25 cellular contexts compared by ENCODE assay signal in the genomic region with DNA sequence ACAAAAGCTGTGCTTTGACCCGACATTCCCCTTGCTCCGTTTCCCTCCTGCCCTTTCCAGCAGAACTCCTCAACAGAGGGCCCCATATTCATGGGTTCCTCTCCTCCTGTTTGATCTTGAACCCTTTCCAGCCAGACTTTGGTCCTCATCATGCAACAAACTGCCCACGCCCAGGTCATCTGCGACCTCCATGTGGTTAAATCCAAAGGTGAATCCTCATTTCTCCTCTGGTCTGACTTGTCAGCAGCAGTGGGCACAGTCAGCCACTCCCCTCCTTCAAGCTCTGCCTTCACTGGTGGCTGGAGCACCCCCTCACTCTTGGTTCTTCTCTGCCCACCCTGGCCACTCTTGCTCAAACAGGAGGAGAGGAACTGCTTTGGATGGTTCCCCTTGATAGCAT. TPM values are rescaled to one million over a fixed set of nuclear protein-coding genes. Genes with fewer than 3 reads are reported as not detected.
A peak's percentile ranks its signal among the peaks of the same experiment; 100 is the strongest.
DNase-seq lines count a peak whose midpoint lies in the region; ATAC-seq and TF ChIP-seq lines count a peak whose summit lies in the region.
"Had no signal": no experiment of that assay in that cellular context is flagged by ENCODE, and none has a peak within 500 bp of the region (broad histone marks: within the 10 kb centered on the region; RNA-seq: fewer than 3 reads in every experiment).

No MANE protein-coding gene starts in this region.

- peaks cover 31 to 33% of the 10 kb centered on the region in 2 donors for H3K4me1 Mint-ChIP-seq in effector memory CD8-positive, alpha-beta T cell (ENCODE audit: low read depth in 2 of 2)
- peaks cover 37% of the 10 kb centered on the region for H3K4me1 Mint-ChIP-seq in memory B cell
- H3K4me1 Mint-ChIP-seq in stimulated activated effector memory CD8-positive, alpha-beta T cell treated with anti-CD3 and anti-CD28 coated beads, Interleukin-12 subunit alpha, Interleukin-12 subunit beta, amount 100 ng/mL, for 72 hours: peaks cover 37% of the 10 kb centered on the region

- no peak for ATAC-seq in effector memory CD8-positive, alpha-beta T cell (replicated peaks)
- ATAC-seq in memory B cell (ENCODE audit: low read depth): no peak
- ATAC-seq in stimulated activated effector memory CD8-positive, alpha-beta T cell treated with anti-CD3 and anti-CD28 coated beads, Interleukin-12 subunit alpha, Interleukin-12 subunit beta, amount 100 ng/mL, for 72 hours: no peak
- ATAC-seq: GM23338; naive thymus-derived CD8-positive, alpha-beta T cell; right lobe of liver; stimulated activated naive CD8-positive, alpha-beta T cell treated with anti-CD3 and anti-CD28 coated beads, Interleukin-15, amount 100 ng/mL, for 72 hours had no signal

- no peak for TF ChIP-seq POLR2A in lower leg skin (IDR thresholded peaks at IDR 0.05)

- peaks cover 6% of the 10 kb centered on the region for H3K36me3 Mint-ChIP-seq in effector memory CD8-positive, alpha-beta T cell (ENCODE audit: insufficient read depth)
- peaks cover 12% of the 10 kb centered on the region for H3K36me3 Mint-ChIP-seq in memory B cell
- H3K36me3 Mint-ChIP-seq in stimulated activated effector memory CD8-positive, alpha-beta T cell treated with anti-CD3 and anti-CD28 coated beads, Interleukin-12 subunit alpha, Interleukin-12 subunit beta, amount 100 ng/mL, for 72 hours: peaks cover 12% of the 10 kb centered on the region

- H3K27ac Mint-ChIP-seq in effector memory CD8-positive, alpha-beta T cell: peak overlapping the region; percentile 0 to 24
- H3K27ac Mint-ChIP-seq in memory B cell: peak overlapping the region; percentile 94
- peak overlapping the region; percentile 32 for H3K27ac Mint-ChIP-seq in stimulated activated effector memory CD8-positive, alpha-beta T cell treated with anti-CD3 and anti-CD28 coated beads, Interleukin-12 subunit alpha, Interleukin-12 subunit beta, amount 100 ng/mL, for 72 hours
- H3K27ac Mint-ChIP-seq: activated T-cell treated with anti-CD3 and anti-CD28 coated beads, Interleukin-2, amount 50 U/mL, for 24 hours; GM23338 had no signal

- 94 to 96% methylated on average over 4 of the region's 4 CpGs for WGBS in lower leg skin, 2 donors

- DNase-seq in effector memory CD8-positive, alpha-beta T cell: no peak
- DNase-seq in memory B cell (ENCODE audit: low spot score in 2 of 2) (no peak), iPS-NIHi11 (ENCODE audit: low spot score) (no peak), lower leg skin (ENCODE audit: low spot score in 2 of 2) (no peak), NCI-H2107 (lab: John Stamatoyannopoulos, UW) (no peak), HPDE6-E6E7 (ENCODE audit: extremely low spot score) (no peak)
- DNase-seq in stimulated activated effector memory CD8-positive, alpha-beta T cell treated with anti-CD3 and anti-CD28 coated beads, Interleukin-12 subunit alpha, Interleukin-12 subunit beta, amount 100 ng/mL, for 72 hours (ENCODE audit: low spot score in 2 of 2): no peak
- DNase-seq: activated naive CD4-positive, alpha-beta T cell; activated T-cell treated with anti-CD3 and anti-CD28 coated beads, Interleukin-2, amount 50 U/mL, for 24 hours; DND-41; mesendoderm; MV-4-11; naive thymus-derived CD8-positive, alpha-beta T cell; NCI-H1694; NCI-H2171; NCI-H510A treated with DMSO at 0.1 percent for 48 hours; Peyer's patch; stimulated activated CD4-positive, alpha-beta T cell treated with anti-CD3 and anti-CD28 coated beads, Interleukin-15, amount 100 ng/mL, for 24 hours; stimulated activated naive CD8-positive, alpha-beta T cell treated with anti-CD3 and anti-CD28 coated beads, Interleukin-15, amount 100 ng/mL, for 72 hours; trophoblast cell had no signal

- 0 out of 2 replicates have a peak, but pooled peaks cover 2% of the 10 kb centered on the region for H3K27me3 ChIP-seq in HUES6 (ENCODE audit: control insufficient read depth, insufficient read depth, low read length)
- H3K27me3 ChIP-seq: Peyer's patch, right lobe of liver had no signal

- H3K9me3 ChIP-seq in HUES6 (ENCODE audit: control insufficient read depth, insufficient read depth, low read depth, low read length): no peaks in the 10 kb centered on the region
- H3K9me3 ChIP-seq: Peyer's patch, right lobe of liver had no signal

- H3K9ac ChIP-seq in HUES6 (ENCODE audit: low read length): peak overlapping the region; percentile 27
- H3K9ac ChIP-seq: KMS-11 had no signal

- no peaks in the 10 kb centered on the region for H3K9me3 Mint-ChIP-seq in effector memory CD8-positive, alpha-beta T cell
- no peaks in the 10 kb centered on the region for H3K9me3 Mint-ChIP-seq in memory B cell
- no peaks in the 10 kb centered on the region for H3K9me3 Mint-ChIP-seq in stimulated activated effector memory CD8-positive, alpha-beta T cell treated with anti-CD3 and anti-CD28 coated beads, Interleukin-12 subunit alpha, Interleukin-12 subunit beta, amount 100 ng/mL, for 72 hours
- H3K9me3 Mint-ChIP-seq: activated T-cell treated with anti-CD3 and anti-CD28 coated beads, Interleukin-2, amount 50 U/mL, for 24 hours; GM23338; naive thymus-derived CD8-positive, alpha-beta T cell; stimulated activated naive CD8-positive, alpha-beta T cell treated with anti-CD3 and anti-CD28 coated beads, Interleukin-15, amount 100 ng/mL, for 72 hours had no signal

- H3K4me3 Mint-ChIP-seq in effector memory CD8-positive, alpha-beta T cell: no peak overlapping the region
- peak overlapping the region; percentile 19 for H3K4me3 Mint-ChIP-seq in memory B cell
- no peak overlapping the region for H3K4me3 Mint-ChIP-seq in stimulated activated effector memory CD8-positive, alpha-beta T cell treated with anti-CD3 and anti-CD28 coated beads, Interleukin-12 subunit alpha, Interleukin-12 subunit beta, amount 100 ng/mL, for 72 hours
- H3K4me3 Mint-ChIP-seq: activated T-cell treated with anti-CD3 and anti-CD28 coated beads, Interleukin-2, amount 50 U/mL, for 24 hours; GM23338; stimulated activated naive CD8-positive, alpha-beta T cell treated with anti-CD3 and anti-CD28 coated beads, Interleukin-15, amount 100 ng/mL, for 72 hours had no signal

- H3K4me3 ChIP-seq in HUES6 (ENCODE audit: low read depth, low read length): no peak overlapping the region
- no peak overlapping the region for H3K4me3 ChIP-seq in lower leg skin (ENCODE audit: low read depth, poor library complexity, severe bottlenecking)
- H3K4me3 ChIP-seq: GM23338, Peyer's patch, right lobe of liver had no signal

- no peak overlapping the region for H3K27ac ChIP-seq in HUES6 (ENCODE audit: low read depth, low read length)
- H3K27ac ChIP-seq: KMS-11, Peyer's patch, right lobe of liver had no signal

- 0 out of 2 replicates have a peak, but pooled peaks cover 6% of the 10 kb centered on the region for H3K36me3 ChIP-seq in HUES6 (ENCODE audit: control insufficient read depth, insufficient read depth, low read length)

- no peaks in the 10 kb centered on the region for H3K27me3 Mint-ChIP-seq in effector memory CD8-positive, alpha-beta T cell
- no peaks in the 10 kb centered on the region for H3K27me3 Mint-ChIP-seq in memory B cell
- H3K27me3 Mint-ChIP-seq: activated T-cell treated with anti-CD3 and anti-CD28 coated beads, Interleukin-2, amount 50 U/mL, for 24 hours; naive thymus-derived CD8-positive, alpha-beta T cell; stimulated activated naive CD8-positive, alpha-beta T cell treated with anti-CD3 and anti-CD28 coated beads, Interleukin-15, amount 100 ng/mL, for 72 hours had no signal

- peaks cover 17% of the 10 kb centered on the region for H3K4me1 ChIP-seq in HUES6 (ENCODE audit: control insufficient read depth, insufficient read depth, low read length)

- intact Hi-C loops in lower leg skin (cut with DNase I; ENCODE audit: low total_unique reads): loop anchor here (5.0 to 10.0 kb wide), 2 partner anchors 203 to 251 kb away; partner anchors contain the start of gene RHOB

- TF ChIP-seq CTCF in lower leg skin (IDR thresholded peaks at IDR 0.05): no peak

RNA-seq across cellular contexts. Expression of gene HS1BP3, which starts 2.7 kb away (rescaled TPM):
- total RNA-seq in lower leg skin: 10 to 100 TPM; 30.4 to 44.6 (median 36.8) TPM

RNA-seq across cellular contexts. Expression of gene GDF7, which starts 18.7 kb away (rescaled TPM):
- total RNA-seq in lower leg skin: 1 to 10 TPM in 3 of 4 donors, under 1 TPM in 1; 0.80 to 3.7 (median 2.4) TPM
- total RNA-seq: naive thymus-derived CD8-positive, alpha-beta T cell; T-helper 1 cell treated with Interleukin-12 subunit alpha and Interleukin-12 subunit beta and Interleukin-4 antibody, amounts not matched to agents 30 ng/mL and 1 ng/mL, for 36 hours had no signal

Comparison
In these comparisons a context has a peak if more than half of its experiments do, and no peak if none do; other contexts are left out.
1. H3K27ac Mint-ChIP-seq: peak in every context shown above with its lines; median percentile 94 in memory B cell; 32 in stimulated activated effector memory CD8-positive, alpha-beta T cell treated with anti-CD3 and anti-CD28 coated beads, Interleukin-12 subunit alpha, Interleukin-12 subunit beta, amount 100 ng/mL, for 72 hours; 12 in effector memory CD8-positive, alpha-beta T cell.